ENCODE assay signal across 10 cellular contexts in genomic region chr17:42780816-42781638, GRCh38. TPM values are rescaled to one million over a fixed set of nuclear protein-coding genes. Genes with fewer than 3 reads are reported as not detected.
A peak's percentile ranks its signal among the peaks of the same experiment; 100 is the strongest.
DNase-seq lines count a peak whose midpoint lies in the region; ATAC-seq, FAIRE-seq and TF ChIP-seq lines count a peak whose summit lies in the region.
"Had no signal": no experiment of that assay in that cellular context is flagged by ENCODE, and none has a peak within 500 bp of the region (broad histone marks: within the 10 kb centered on the region; RNA-seq: fewer than 3 reads in every experiment).

No MANE protein-coding gene starts in this region.

- TF ChIP-seq EP300 in H1 (IDR thresholded peaks at IDR 0.05; ENCODE audit: borderline replicate concordance in 1 of 2, low read depth in 2 of 2, low read length in 2 of 2), result no peak

- H4K5ac ChIP-seq in H1 (ENCODE audit: insufficient read length, low read depth, low read length), result no peak overlapping the region
- H4K5ac ChIP-seq in mesendoderm (ENCODE audit: low read length), result no peak overlapping the region

- peaks cover 11% of the 10 kb centered on the region for H3K23me2 ChIP-seq in H1 (ENCODE audit: low read depth, low read length)

- H3K36me3 ChIP-seq in H1 (ENCODE audit: control insufficient read depth in 2 of 4, insufficient read depth in 4 of 4, low read length in 3 of 4) (peaks cover 6 to 14% (median 11%) of the 10 kb centered on the region in 4 experiments; a peak in 6 of 8 replicates), mesendoderm (ENCODE audit: control insufficient read depth, insufficient read depth, low read length) (peaks cover 3% of the 10 kb centered on the region), vagina (peaks cover 0 to 22% of the 10 kb centered on the region in 2 donors)

- H3K4me1 ChIP-seq in H1 (replicated peaks in 1 of 4; ENCODE audit: control insufficient read depth in 3 of 4, insufficient read depth in 4 of 4, low read length in 3 of 4), result peaks cover 0 to 14% (median 8%) of the 10 kb centered on the region in 4 experiments; a peak in 6 of 7 replicates
- H3K4me1 ChIP-seq in mesendoderm (ENCODE audit: control insufficient read depth, low read depth, low read length), result peaks cover 3% of the 10 kb centered on the region
- peaks cover 19% of the 10 kb centered on the region for H3K4me1 ChIP-seq in vagina

- H3K9ac ChIP-seq in H1 (replicated peaks in 1 of 4; ENCODE audit: extremely low read depth in 1 of 4, low read depth in 3 of 4, low read length in 3 of 4), result peak overlapping the region in 2 of 4 experiments; percentile 34 to 43; a peak in 5 of 7 replicates
- peak overlapping the region; percentile 67 for H3K9ac ChIP-seq in mesendoderm (ENCODE audit: low read length)

- H3K4me2 ChIP-seq in H1 (ENCODE audit: insufficient read depth in 1 of 2, low read depth in 2 of 2, low read length in 2 of 2) (peak overlapping the region; percentile 92 to 99), mesendoderm (ENCODE audit: low read length) (peak overlapping the region; percentile 64)

- TF ChIP-seq POLR2A in H1 (IDR thresholded peaks at IDR 0.05; ENCODE audit: control extremely low read depth in 1 of 2, low read depth in 2 of 2, low read length in 2 of 2), result no peak
- no peak for TF ChIP-seq POLR2A in vagina (IDR thresholded peaks at IDR 0.05)

- H2BK120ac ChIP-seq in H1 (replicated peaks; ENCODE audit: low read depth, low read length), result no peak overlapping the region
- no peak overlapping the region for H2BK120ac ChIP-seq in mesendoderm (ENCODE audit: low read depth, low read length)

- TF ChIP-seq CTCF in H1 (IDR thresholded peaks at IDR 0.05; ENCODE audit: control extremely low read depth in 1 of 3, insufficient read depth in 1 of 3, low read depth in 1 of 3, low read length in 3 of 3), result no peak
- TF ChIP-seq CTCF in vagina (IDR thresholded peaks at IDR 0.05), result no peak

- intact Hi-C loops in vagina (cut with DNase I), result no loop called here

- TF ChIP-seq RAD21 in H1 (IDR thresholded peaks at IDR 0.05 in 1 of 2, conservative IDR thresholded peaks at IDR 0.05 in 1 of 2; ENCODE audit: low read depth in 2 of 2, low read length in 2 of 2), result no peak

- no peak overlapping the region for H2BK20ac ChIP-seq in H1 (ENCODE audit: low read length)

- H4K91ac ChIP-seq in H1 (replicated peaks; ENCODE audit: insufficient read length, low read length), result no peak overlapping the region

- no peaks in the 10 kb centered on the region for H3K9me3 ChIP-seq in H1 (ENCODE audit: insufficient read depth in 2 of 2, low read depth in 1 of 2, low read length in 1 of 2)
- no peaks in the 10 kb centered on the region for H3K9me3 ChIP-seq in vagina

- H3K4me1 Mint-ChIP-seq in stimulated activated naive CD8-positive, alpha-beta T cell treated with anti-CD3 and anti-CD28 coated beads, Interleukin-15, amount 100 ng/mL, for 72 hours, result peaks cover 51% of the 10 kb centered on the region

- no peak overlapping the region for H3K27ac Mint-ChIP-seq in stimulated activated naive CD8-positive, alpha-beta T cell treated with anti-CD3 and anti-CD28 coated beads, Interleukin-15, amount 100 ng/mL, for 72 hours
- H3K27ac Mint-ChIP-seq: dendritic cell treated with granulocyte-macrophage colony-stimulating factor and Interleukin-4, amounts not matched to agents 40 ng/mL and 50 ng/mL, for 4 days had no signal

- peak overlapping the region; percentile 38 to 76 (median 54) for H3K4me3 ChIP-seq in H1 (ENCODE audit: extremely low read depth in 1 of 4, insufficient read depth in 2 of 4, low read depth in 3 of 4, low read length in 4 of 4)
- no peak overlapping the region for H3K4me3 ChIP-seq in mesendoderm (ENCODE audit: low read length)
- peak overlapping the region; percentile 37 to 45 for H3K4me3 ChIP-seq in vagina

- no peak for FAIRE-seq in H1 (lab: Jason Lieb, UNC)

- H4K8ac ChIP-seq in H1 (ENCODE audit: extremely low read depth, insufficient read depth, low read length), result peak overlapping the region; percentile 80
- no peak overlapping the region for H4K8ac ChIP-seq in mesendoderm (ENCODE audit: low read depth, low read length)

- H3K27me3 ChIP-seq in H1 (replicated peaks in 1 of 4; ENCODE audit: control insufficient read depth in 3 of 4, extremely low read depth in 1 of 4, insufficient read depth in 3 of 4, low read length in 3 of 4) (peaks cover 6 to 23% (median 19%) of the 10 kb centered on the region in 4 experiments), mesendoderm (ENCODE audit: insufficient read depth, low read length, poor library complexity) (peaks cover 6% of the 10 kb centered on the region), vagina (peaks cover 4% of the 10 kb centered on the region)

- H3K14ac ChIP-seq in H1 (ENCODE audit: insufficient read length), result no peak overlapping the region

- no peak for DNase-seq in stimulated activated naive CD8-positive, alpha-beta T cell treated with anti-CD3 and anti-CD28 coated beads, Interleukin-15, amount 100 ng/mL, for 72 hours
- no peak for DNase-seq in stimulated activated naive CD8-positive, alpha-beta T cell treated with anti-CD3 and anti-CD28 coated beads, Interleukin-15, Interleukin-2, amounts not matched to agents 100 U/mL and 50 U/mL, for 24 hours
- DNase-seq in H1 (ENCODE audit: low read depth in 1 of 2, low spot score in 2 of 2) (no peak), mesendoderm (no peak), vagina (ENCODE audit: extremely low spot score in 2 of 2) (no peak), medulla oblongata (ENCODE audit: extremely low spot score) (no peak), ecto neural progenitor cell (ENCODE audit: low spot score) (no peak), NCI-H345 treated with DMSO at 0.1 percent for 48 hours (lab: John Stamatoyannopoulos, UW; ENCODE audit: unreplicated experiment) (no peak)

- H2BK15ac ChIP-seq in H1 (ENCODE audit: low read length) (no peak overlapping the region; the same call in 1 of the 2 replicates), mesendoderm (replicated peaks; ENCODE audit: low read depth) (no peak overlapping the region)

- H3K4ac ChIP-seq in H1 (replicated peaks; ENCODE audit: insufficient read length, low read depth, low read length) (no peak overlapping the region), mesendoderm (ENCODE audit: low read depth, low read length) (no peak overlapping the region)

- H3K79me1 ChIP-seq in H1 (ENCODE audit: low read depth, low read length), result no peaks in the 10 kb centered on the region
- H3K79me1 ChIP-seq in mesendoderm (ENCODE audit: low read length), result no peaks in the 10 kb centered on the region

- H3K27ac ChIP-seq in H1 (ENCODE audit: low read depth, low read length) (no peak overlapping the region), mesendoderm (ENCODE audit: low read depth, low read length) (no peak overlapping the region), vagina (no peak overlapping the region)

- H3K79me2 ChIP-seq in H1 (ENCODE audit: control insufficient read depth in 1 of 2, insufficient read depth in 2 of 2, low read length in 2 of 2) (no peaks in the 10 kb centered on the region), mesendoderm (ENCODE audit: control insufficient read depth, insufficient read depth, low read length) (no peaks in the 10 kb centered on the region)

- peak; percentile 26 for ATAC-seq in stimulated activated naive CD8-positive, alpha-beta T cell treated with anti-CD3 and anti-CD28 coated beads, Interleukin-15, amount 100 ng/mL, for 72 hours
- no peak for ATAC-seq in stimulated activated naive CD8-positive, alpha-beta T cell treated with anti-CD3 and anti-CD28 coated beads, Interleukin-15, Interleukin-2, amounts not matched to agents 100 U/mL and 50 U/mL, for 24 hours

- H3K4me3 Mint-ChIP-seq in stimulated activated naive CD8-positive, alpha-beta T cell treated with anti-CD3 and anti-CD28 coated beads, Interleukin-15, amount 100 ng/mL, for 72 hours, result peak overlapping the region in 1 of 2 donors; percentile 36
- H3K4me3 Mint-ChIP-seq: dendritic cell treated with granulocyte-macrophage colony-stimulating factor and Interleukin-4, amounts not matched to agents 40 ng/mL and 50 ng/mL, for 4 days had no signal

- no peak overlapping the region for H2AK5ac ChIP-seq in H1 (ENCODE audit: low read depth, low read length)
- no peak overlapping the region for H2AK5ac ChIP-seq in mesendoderm (ENCODE audit: low read length)

- no peaks in the 10 kb centered on the region for H3K9me3 Mint-ChIP-seq in stimulated activated naive CD8-positive, alpha-beta T cell treated with anti-CD3 and anti-CD28 coated beads, Interleukin-15, amount 100 ng/mL, for 72 hours
- H3K9me3 Mint-ChIP-seq: dendritic cell treated with granulocyte-macrophage colony-stimulating factor and Interleukin-4, amounts not matched to agents 40 ng/mL and 50 ng/mL, for 4 days had no signal

- no peaks in the 10 kb centered on the region for H4K20me1 ChIP-seq in H1 (replicated peaks in 1 of 2; ENCODE audit: control insufficient read depth in 1 of 2, insufficient read depth in 2 of 2, low read length in 2 of 2)

- H3K18ac ChIP-seq in H1 (ENCODE audit: extremely low read depth, low read length) (no peak overlapping the region; the same call in 1 of the 2 replicates), mesendoderm (ENCODE audit: low read length) (no peak overlapping the region)

- H3K23ac ChIP-seq in H1 (ENCODE audit: insufficient read length), result no peak overlapping the region
- H3K23ac ChIP-seq in mesendoderm (ENCODE audit: low read length), result no peak overlapping the region

- 26% methylated on average over 29 of the region's 45 CpGs; no CpG with 5 or more reads in 1 of the 2 experiments for WGBS in H1 (ENCODE audit: extremely low coverage in 1 of 2, insufficient coverage in 1 of 2, insufficient read length in 1 of 2, insufficient replicate concordance in 2 of 2, low coverage in 1 of 2, low lambda C conversion rate in 2 of 2, missing lambda C conversion rate in 1 of 2), 2 experiments
- no CpG with 5 or more reads among the region's 45 CpGs for WGBS in mesendoderm (ENCODE audit: extremely low coverage, insufficient coverage, low lambda C conversion rate)

- no peak overlapping the region; the same call in 1 of the 2 replicates for H2BK12ac ChIP-seq in H1 (ENCODE audit: low read depth, low read length)

- no peak overlapping the region for H2AFZ ChIP-seq in H1 (ENCODE audit: low read length)

- H2BK5ac ChIP-seq in H1 (ENCODE audit: low read depth, low read length) (0 out of 2 replicates have a peak overlapping the region, but pooled peaks have one; percentile 30), mesendoderm (ENCODE audit: low read length) (no peak overlapping the region)

- H3K56ac ChIP-seq in H1 (replicated peaks; ENCODE audit: insufficient read length, low read depth, low read length) (no peak overlapping the region), mesendoderm (ENCODE audit: low read length) (peak overlapping the region; percentile 80)

- POLR2A ChIA-PET in H1 (lab: Charles Lee; ENCODE audit: partially characterized antibody), result interaction anchor here (0.6 to 3.8 kb wide), 12 partner anchors 8 to 203 kb away, joined by 3 to 17 read pairs (median 5); partner anchors contain the start of genes CNTD1, COA3, PSMC3IP and RAMP2

- CTCF ChIA-PET in H1 (lab: Charles Lee; ENCODE audit: partially characterized antibody), result interaction anchor here (0.6 to 2.1 kb wide), 5 partner anchors 17 to 217 kb away, joined by 3 to 5 read pairs (median 3); partner anchors contain the start of genes CNTD1, COA3 and RPL27

- peaks cover 66% of the 10 kb centered on the region for H3K27me3 Mint-ChIP-seq in stimulated activated naive CD8-positive, alpha-beta T cell treated with anti-CD3 and anti-CD28 coated beads, Interleukin-15, amount 100 ng/mL, for 72 hours

RNA-seq across cellular contexts. Expression of gene WNK4, which starts 0.6 kb away (rescaled TPM):
- 1.2 and 1.7 TPM in 2 replicates for total RNA-seq in H1 (2021; fragmentation: NEBNext Ultra II Directional; extraction: Animal tissue kit (Norgen Biotek cat#: 25700))
- polyA plus RNA-seq in H1 (2011; rRNA removed), result 0.21 and 0.86 TPM in 2 replicates
- 0.34 TPM for polyA plus RNA-seq in H1 (2011; cell fraction: cytosol; rRNA removed)
- 1.7 TPM for polyA plus RNA-seq in H1 (2011; cell fraction: nucleus; rRNA removed)
- polyA plus RNA-seq in H1 (2012, experiment 1 of 2), result 0.50 to 1.3 TPM (median 0.91 TPM) in 4 replicates
- polyA plus RNA-seq in H1 (2012, experiment 2 of 2), result 0.34 TPM
- 0.75 TPM for polyA plus RNA-seq in H1 (2013, experiment 1 of 2)
- polyA plus RNA-seq in H1 (2013, experiment 2 of 2), result 0.64 TPM
- polyA minus RNA-seq in H1 (2011; rRNA and poly(A)+ RNA removed), result 0.32 and 0.56 TPM in 2 replicates
- 0.37 TPM for polyA minus RNA-seq in H1 (2011; cell fraction: cytosol; rRNA and poly(A)+ RNA removed)
- polyA minus RNA-seq in H1 (2011; cell fraction: nucleus; rRNA and poly(A)+ RNA removed), result 0.80 TPM
- polyA plus RNA-seq in mesendoderm (2013, experiment 1 of 2), result 0.28 TPM
- polyA plus RNA-seq in mesendoderm (2013, experiment 2 of 2), result 0.28 TPM
- total RNA-seq in vagina, result 1.2 TPM

RNA-seq across cellular contexts. Expression of gene VPS25, which starts 7.8 kb away (rescaled TPM):
- total RNA-seq in H1 (2021; fragmentation: NEBNext Ultra II Directional; extraction: Animal tissue kit (Norgen Biotek cat#: 25700)), result 83.9 and 88.2 TPM in 2 replicates
- 150 and 188 TPM in 2 replicates for polyA plus RNA-seq in H1 (2011; rRNA removed)
- polyA plus RNA-seq in H1 (2011; cell fraction: cytosol; rRNA removed), result 162 TPM
- 115 TPM for polyA plus RNA-seq in H1 (2011; cell fraction: nucleus; rRNA removed)
- 82.0 to 129 TPM (median 116 TPM) in 4 replicates for polyA plus RNA-seq in H1 (2012, experiment 1 of 2)
- polyA plus RNA-seq in H1 (2012, experiment 2 of 2), result 170 TPM
- 73.5 TPM for polyA plus RNA-seq in H1 (2013, experiment 1 of 2)
- 76.5 TPM for polyA plus RNA-seq in H1 (2013, experiment 2 of 2)
- polyA minus RNA-seq in H1 (2011; rRNA and poly(A)+ RNA removed), result 91.1 and 95.6 TPM in 2 replicates
- 31.3 TPM for polyA minus RNA-seq in H1 (2011; cell fraction: cytosol; rRNA and poly(A)+ RNA removed)
- 62.0 TPM for polyA minus RNA-seq in H1 (2011; cell fraction: nucleus; rRNA and poly(A)+ RNA removed)
- 83.2 TPM for polyA plus RNA-seq in mesendoderm (2013, experiment 1 of 2)
- 84.4 TPM for polyA plus RNA-seq in mesendoderm (2013, experiment 2 of 2)
- total RNA-seq in vagina, result 28.2 TPM

RNA-seq across cellular contexts. Expression of gene COA3, which starts 17.5 kb away (rescaled TPM):
- total RNA-seq in H1 (2021; fragmentation: NEBNext Ultra II Directional; extraction: Animal tissue kit (Norgen Biotek cat#: 25700)), result 68.4 and 71.2 TPM in 2 replicates
- polyA plus RNA-seq in H1 (2011; rRNA removed), result 137 and 143 TPM in 2 replicates
- 101 TPM for polyA plus RNA-seq in H1 (2011; cell fraction: cytosol; rRNA removed)
- 67.6 TPM for polyA plus RNA-seq in H1 (2011; cell fraction: nucleus; rRNA removed)
- polyA plus RNA-seq in H1 (2012, experiment 1 of 2), result 96.5 to 107 TPM (median 101 TPM) in 4 replicates
- 126 TPM for polyA plus RNA-seq in H1 (2012, experiment 2 of 2)
- polyA plus RNA-seq in H1 (2013, experiment 1 of 2), result 65.6 TPM
- polyA plus RNA-seq in H1 (2013, experiment 2 of 2), result 70.2 TPM
- 55.0 and 55.5 TPM in 2 replicates for polyA minus RNA-seq in H1 (2011; rRNA and poly(A)+ RNA removed)
- 24.8 TPM for polyA minus RNA-seq in H1 (2011; cell fraction: cytosol; rRNA and poly(A)+ RNA removed)
- polyA minus RNA-seq in H1 (2011; cell fraction: nucleus; rRNA and poly(A)+ RNA removed), result 31.7 TPM
- polyA plus RNA-seq in mesendoderm (2013, experiment 1 of 2), result 90.6 TPM
- polyA plus RNA-seq in mesendoderm (2013, experiment 2 of 2), result 88.1 TPM
- total RNA-seq in vagina, result 89.4 TPM

RNA-seq across cellular contexts. Expression of gene CNTD1, which starts 17.6 kb away (rescaled TPM):
- not detected in 2 replicates for total RNA-seq in H1 (2021; fragmentation: NEBNext Ultra II Directional; extraction: Animal tissue kit (Norgen Biotek cat#: 25700))
- polyA plus RNA-seq in H1 (2011; rRNA removed), result 0.08 TPM in 1 of 2 replicates, not detected in the other
- not detected for polyA plus RNA-seq in H1 (2011; cell fraction: cytosol; rRNA removed)
- not detected for polyA plus RNA-seq in H1 (2011; cell fraction: nucleus; rRNA removed)
- 0.36 to 0.66 TPM (median 0.56 TPM) in 4 replicates for polyA plus RNA-seq in H1 (2012, experiment 1 of 2)
- 0.10 TPM for polyA plus RNA-seq in H1 (2012, experiment 2 of 2)
- not detected for polyA plus RNA-seq in H1 (2013, experiment 1 of 2)
- polyA plus RNA-seq in H1 (2013, experiment 2 of 2), result not detected
- not detected in 2 replicates for polyA minus RNA-seq in H1 (2011; rRNA and poly(A)+ RNA removed)
- not detected for polyA minus RNA-seq in H1 (2011; cell fraction: cytosol; rRNA and poly(A)+ RNA removed)
- not detected for polyA minus RNA-seq in H1 (2011; cell fraction: nucleus; rRNA and poly(A)+ RNA removed)
- polyA plus RNA-seq in mesendoderm (2013, experiment 1 of 2), result not detected
- 0.01 TPM for polyA plus RNA-seq in mesendoderm (2013, experiment 2 of 2)
- not detected for total RNA-seq in vagina
- total RNA-seq: T-helper 1 cell treated with Interleukin-12 subunit alpha and Interleukin-12 subunit beta and Interleukin-4 antibody, amounts not matched to agents 30 ng/mL and 1 ng/mL, for 36 hours had no signal

RNA-seq across cellular contexts. Expression of gene RAMP2, which starts 20.0 kb away (rescaled TPM):
- 12.0 and 13.4 TPM in 2 replicates for total RNA-seq in H1 (2021; fragmentation: NEBNext Ultra II Directional; extraction: Animal tissue kit (Norgen Biotek cat#: 25700))
- polyA plus RNA-seq in H1 (2011; rRNA removed), result 41.5 and 41.7 TPM in 2 replicates
- 25.5 TPM for polyA plus RNA-seq in H1 (2011; cell fraction: cytosol; rRNA removed)
- 18.2 TPM for polyA plus RNA-seq in H1 (2011; cell fraction: nucleus; rRNA removed)
- polyA plus RNA-seq in H1 (2012, experiment 1 of 2), result 19.9 to 27.2 TPM (median 21.6 TPM) in 4 replicates
- polyA plus RNA-seq in H1 (2012, experiment 2 of 2), result 31.2 TPM
- 17.8 TPM for polyA plus RNA-seq in H1 (2013, experiment 1 of 2)
- polyA plus RNA-seq in H1 (2013, experiment 2 of 2), result 17.4 TPM
- 8.1 and 15.1 TPM in 2 replicates for polyA minus RNA-seq in H1 (2011; rRNA and poly(A)+ RNA removed)
- 7.0 TPM for polyA minus RNA-seq in H1 (2011; cell fraction: cytosol; rRNA and poly(A)+ RNA removed)
- polyA minus RNA-seq in H1 (2011; cell fraction: nucleus; rRNA and poly(A)+ RNA removed), result 2.2 TPM
- 12.7 TPM for polyA plus RNA-seq in mesendoderm (2013, experiment 1 of 2)
- 12.9 TPM for polyA plus RNA-seq in mesendoderm (2013, experiment 2 of 2)
- 27.3 TPM for total RNA-seq in vagina
- total RNA-seq: T-helper 1 cell treated with Interleukin-12 subunit alpha and Interleukin-12 subunit beta and Interleukin-4 antibody, amounts not matched to agents 30 ng/mL and 1 ng/mL, for 36 hours had no signal
